Comparison of ENCODE assay signal across 21 cellular contexts in the genomic region with DNA sequence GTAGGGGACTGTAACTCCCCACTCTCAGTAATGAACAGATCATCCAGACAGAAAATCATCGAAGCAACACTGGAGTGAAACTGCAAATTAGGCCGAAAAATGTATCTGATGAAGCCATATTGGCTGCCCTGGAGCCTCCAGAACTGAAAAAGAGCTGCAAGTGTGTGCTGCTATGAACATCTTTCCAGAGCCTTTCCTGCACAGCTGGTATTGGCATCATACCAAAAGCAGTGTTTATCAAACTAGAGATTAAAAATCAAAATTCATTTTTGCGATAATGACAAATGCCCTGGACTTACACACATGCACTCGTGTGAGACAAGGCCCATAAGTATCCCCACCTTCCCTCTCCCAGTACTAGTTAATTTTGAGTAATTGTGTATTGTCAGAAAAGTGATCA.
"Had no signal": no experiment of that assay in that cellular context is flagged by ENCODE, and none has a peak within 500 bp of the region (broad histone marks: within the 10 kb centered on the region; RNA-seq: fewer than 3 reads in every experiment).

No MANE protein-coding gene starts in this region.

- ATAC-seq: HepG2, Panc1, PC-3 had no signal

- H3K27ac ChIP-seq: RWPE1 had no signal

- DNase-seq: IMR-90, Karpas-422, KG1, MG63, NCI-H1092, NCI-H1105 treated with DMSO at 0.1 percent for 48 hours, NCI-H1417 treated with DMSO at 0.1 percent for 48 hours, NCI-H146, NCI-H187 treated with DMSO at 0.1 percent for 48 hours, NCI-H2029 treated with DMSO at 0.1 percent for 48 hours, NCI-H226, NCI-H446, NCI-H510A, NCI-H524 treated with DMSO at 0.1 percent for 48 hours, NCI-H82, PC-3, SHP77, T-helper 2 cell had no signal

- H3K9me3 ChIP-seq: MG63 had no signal

- H3K27me3 ChIP-seq: MG63 had no signal

- H3K4me3 ChIP-seq: MG63 had no signal

- H3K36me3 ChIP-seq: MG63 had no signal
